ENCODE assay signal across 1 cellular context in the genomic region with DNA sequence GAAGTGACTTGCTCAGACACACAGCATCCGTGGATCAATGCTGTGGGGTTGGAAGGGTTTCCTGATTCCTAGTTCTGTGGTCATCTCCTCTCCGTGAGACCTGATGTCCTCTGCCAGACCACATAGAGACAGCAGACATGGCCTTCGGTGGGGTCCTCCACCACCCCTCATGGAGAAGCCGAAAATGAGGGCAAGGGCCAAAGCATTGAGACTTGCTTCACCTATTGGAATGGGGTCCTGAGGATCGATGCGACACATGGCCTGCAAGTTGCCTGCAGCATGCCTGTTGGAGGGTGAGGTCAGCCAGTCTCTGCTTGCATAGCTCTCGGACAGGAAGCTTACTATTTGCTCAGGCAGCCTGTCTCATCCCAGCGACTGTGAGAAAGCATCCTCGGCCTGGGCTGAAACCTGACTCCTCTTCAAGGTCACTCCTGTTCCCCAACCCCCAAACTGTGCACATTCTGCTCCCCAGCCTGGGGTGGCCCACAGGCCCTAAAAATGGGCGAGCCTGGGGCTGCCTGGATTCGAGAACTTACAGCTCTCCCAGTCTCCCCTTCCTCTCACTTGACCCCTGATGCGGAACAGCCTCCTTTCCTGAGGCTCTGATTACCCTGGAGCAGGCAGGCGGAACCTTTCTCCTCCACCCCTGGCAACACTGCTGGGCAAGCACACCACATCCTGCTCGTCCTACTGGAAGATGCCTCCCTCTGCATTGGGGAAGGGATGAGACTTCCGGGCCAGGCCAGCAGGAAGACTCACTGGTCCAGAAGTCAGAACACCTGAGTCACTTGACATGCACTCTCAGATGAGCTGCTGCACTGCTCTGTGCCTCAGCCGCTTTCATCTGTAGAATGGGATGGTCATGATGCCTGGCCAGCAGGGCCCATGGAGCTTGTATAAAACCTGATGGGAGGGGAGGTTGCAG.
TF ChIP-seq lines count a peak whose summit lies in the region.

No MANE protein-coding gene starts in this region.

TF ChIP-seq in K562, 482 proteins besides CTCF, POLR2A, EP300 and RAD21 (continued from another document):
- TF ChIP-seq, protein P1, sequence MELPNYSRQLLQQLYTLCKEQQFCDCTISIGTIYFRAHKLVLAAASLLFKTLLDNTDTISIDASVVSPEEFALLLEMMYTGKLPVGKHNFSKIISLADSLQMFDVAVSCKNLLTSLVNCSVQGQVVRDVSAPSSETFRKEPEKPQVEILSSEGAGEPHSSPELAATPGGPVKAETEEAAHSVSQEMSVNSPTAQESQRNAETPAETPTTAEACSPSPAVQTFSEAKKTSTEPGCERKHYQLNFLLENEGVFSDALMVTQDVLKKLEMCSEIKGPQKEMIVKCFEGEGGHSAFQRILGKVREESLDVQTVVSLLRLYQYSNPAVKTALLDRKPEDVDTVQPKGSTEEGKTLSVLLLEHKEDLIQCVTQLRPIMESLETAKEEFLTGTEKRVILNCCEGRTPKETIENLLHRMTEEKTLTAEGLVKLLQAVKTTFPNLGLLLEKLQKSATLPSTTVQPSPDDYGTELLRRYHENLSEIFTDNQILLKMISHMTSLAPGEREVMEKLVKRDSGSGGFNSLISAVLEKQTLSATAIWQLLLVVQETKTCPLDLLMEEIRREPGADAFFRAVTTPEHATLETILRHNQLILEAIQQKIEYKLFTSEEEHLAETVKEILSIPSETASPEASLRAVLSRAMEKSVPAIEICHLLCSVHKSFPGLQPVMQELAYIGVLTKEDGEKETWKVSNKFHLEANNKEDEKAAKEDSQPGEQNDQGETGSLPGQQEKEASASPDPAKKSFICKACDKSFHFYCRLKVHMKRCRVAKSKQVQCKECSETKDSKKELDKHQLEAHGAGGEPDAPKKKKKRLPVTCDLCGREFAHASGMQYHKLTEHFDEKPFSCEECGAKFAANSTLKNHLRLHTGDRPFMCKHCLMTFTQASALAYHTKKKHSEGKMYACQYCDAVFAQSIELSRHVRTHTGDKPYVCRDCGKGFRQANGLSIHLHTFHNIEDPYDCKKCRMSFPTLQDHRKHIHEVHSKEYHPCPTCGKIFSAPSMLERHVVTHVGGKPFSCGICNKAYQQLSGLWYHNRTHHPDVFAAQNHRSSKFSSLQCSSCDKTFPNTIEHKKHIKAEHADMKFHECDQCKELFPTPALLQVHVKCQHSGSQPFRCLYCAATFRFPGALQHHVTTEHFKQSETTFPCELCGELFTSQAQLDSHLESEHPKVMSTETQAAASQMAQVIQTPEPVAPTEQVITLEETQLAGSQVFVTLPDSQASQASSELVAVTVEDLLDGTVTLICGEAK (IDR thresholded peaks at IDR 0.05) = peak; percentile 85
- TF ChIP-seq, protein P1 (CRISPR knock-in tag; IDR thresholded peaks at IDR 0.05) = no peak
- TF ChIP-seq, protein P2, sequence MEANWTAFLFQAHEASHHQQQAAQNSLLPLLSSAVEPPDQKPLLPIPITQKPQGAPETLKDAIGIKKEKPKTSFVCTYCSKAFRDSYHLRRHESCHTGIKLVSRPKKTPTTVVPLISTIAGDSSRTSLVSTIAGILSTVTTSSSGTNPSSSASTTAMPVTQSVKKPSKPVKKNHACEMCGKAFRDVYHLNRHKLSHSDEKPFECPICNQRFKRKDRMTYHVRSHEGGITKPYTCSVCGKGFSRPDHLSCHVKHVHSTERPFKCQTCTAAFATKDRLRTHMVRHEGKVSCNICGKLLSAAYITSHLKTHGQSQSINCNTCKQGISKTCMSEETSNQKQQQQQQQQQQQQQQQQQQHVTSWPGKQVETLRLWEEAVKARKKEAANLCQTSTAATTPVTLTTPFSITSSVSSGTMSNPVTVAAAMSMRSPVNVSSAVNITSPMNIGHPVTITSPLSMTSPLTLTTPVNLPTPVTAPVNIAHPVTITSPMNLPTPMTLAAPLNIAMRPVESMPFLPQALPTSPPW (CRISPR knock-in tag; IDR thresholded peaks at IDR 0.05) = no peak
- TF ChIP-seq, protein P3, sequence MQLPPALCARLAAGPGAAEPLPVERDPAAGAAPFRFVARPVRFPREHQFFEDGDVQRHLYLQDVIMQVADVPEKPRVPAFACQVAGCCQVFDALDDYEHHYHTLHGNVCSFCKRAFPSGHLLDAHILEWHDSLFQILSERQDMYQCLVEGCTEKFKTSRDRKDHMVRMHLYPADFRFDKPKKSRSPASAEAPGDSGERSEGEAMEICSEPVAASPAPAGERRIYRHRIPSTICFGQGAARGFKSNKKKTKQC (CRISPR knock-in tag; IDR thresholded peaks at IDR 0.05) = no peak
- TF ChIP-seq NCOA1 (IDR thresholded peaks at IDR 0.05; ENCODE audit: low read depth) (peak; percentile 25; the same call in 1 of the 2 replicates), GABPA (tag; conservative IDR thresholded peaks at IDR 0.05; ENCODE audit: low read depth) (peak; percentile 91), ZNF217 (CRISPR knock-in tag; IDR thresholded peaks at IDR 0.05) (no peak), ESRRA (IDR thresholded peaks at IDR 0.05; ENCODE audit: borderline replicate concordance, low read depth) (0 out of 2 replicates have a peak, but pooled peaks have one; percentile 76)
- TF ChIP-seq, protein P4, sequence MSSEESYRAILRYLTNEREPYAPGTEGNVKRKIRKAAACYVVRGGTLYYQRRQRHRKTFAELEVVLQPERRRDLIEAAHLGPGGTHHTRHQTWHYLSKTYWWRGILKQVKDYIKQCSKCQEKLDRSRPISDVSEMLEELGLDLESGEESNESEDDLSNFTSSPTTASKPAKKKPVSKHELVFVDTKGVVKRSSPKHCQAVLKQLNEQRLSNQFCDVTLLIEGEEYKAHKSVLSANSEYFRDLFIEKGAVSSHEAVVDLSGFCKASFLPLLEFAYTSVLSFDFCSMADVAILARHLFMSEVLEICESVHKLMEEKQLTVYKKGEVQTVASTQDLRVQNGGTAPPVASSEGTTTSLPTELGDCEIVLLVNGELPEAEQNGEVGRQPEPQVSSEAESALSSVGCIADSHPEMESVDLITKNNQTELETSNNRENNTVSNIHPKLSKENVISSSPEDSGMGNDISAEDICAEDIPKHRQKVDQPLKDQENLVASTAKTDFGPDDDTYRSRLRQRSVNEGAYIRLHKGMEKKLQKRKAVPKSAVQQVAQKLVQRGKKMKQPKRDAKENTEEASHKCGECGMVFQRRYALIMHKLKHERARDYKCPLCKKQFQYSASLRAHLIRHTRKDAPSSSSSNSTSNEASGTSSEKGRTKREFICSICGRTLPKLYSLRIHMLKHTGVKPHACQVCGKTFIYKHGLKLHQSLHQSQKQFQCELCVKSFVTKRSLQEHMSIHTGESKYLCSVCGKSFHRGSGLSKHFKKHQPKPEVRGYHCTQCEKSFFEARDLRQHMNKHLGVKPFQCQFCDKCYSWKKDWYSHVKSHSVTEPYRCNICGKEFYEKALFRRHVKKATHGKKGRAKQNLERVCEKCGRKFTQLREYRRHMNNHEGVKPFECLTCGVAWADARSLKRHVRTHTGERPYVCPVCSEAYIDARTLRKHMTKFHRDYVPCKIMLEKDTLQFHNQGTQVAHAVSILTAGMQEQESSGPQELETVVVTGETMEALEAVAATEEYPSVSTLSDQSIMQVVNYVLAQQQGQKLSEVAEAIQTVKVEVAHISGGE (CRISPR knock-in tag; IDR thresholded peaks at IDR 0.05) = peak; percentile 45 to 93 (median 86); a peak in 5 of 6 replicates
TF ChIP-seq in K562: peak in this region for 9.
